Comparison of ENCODE assay signal across 19 cellular contexts in genomic region chr2:201275069-201275468, GRCh38. TPM values are rescaled to one million over a fixed set of nuclear protein-coding genes. Genes with fewer than 3 reads are reported as not detected.
DNase-seq lines count a peak whose midpoint lies in the region; ATAC-seq and TF ChIP-seq lines count a peak whose summit lies in the region.
"Had no signal": no experiment of that assay in that cellular context is flagged by ENCODE, and none has a peak within 500 bp of the region (broad histone marks: within the 10 kb centered on the region; RNA-seq: fewer than 3 reads in every experiment).

No MANE protein-coding gene starts in this region.

- H3K27me3 ChIP-seq in CD4-positive, CD25-positive, alpha-beta regulatory T cell (ENCODE audit: control insufficient read depth, insufficient read depth, low read length): no peaks in the 10 kb centered on the region

- no peaks in the 10 kb centered on the region for H3K9me3 Mint-ChIP-seq in activated CD8-positive, alpha-beta T cell treated with anti-CD3 and anti-CD28 coated beads for 36 hours
- H3K9me3 Mint-ChIP-seq in activated CD8-positive, alpha-beta T cell treated with anti-CD3 and anti-CD28 coated beads, Interleukin-2, amount 10 ng/mL, durations not matched to agents 7 days and 5 days (ENCODE audit: insufficient read depth): no peaks in the 10 kb centered on the region
- peaks cover 0 to 3% (median 0%) of the 10 kb centered on the region in 7 donors for H3K9me3 Mint-ChIP-seq in CD4-positive, CD25-positive, alpha-beta regulatory T cell
- no peaks in the 10 kb centered on the region for H3K9me3 Mint-ChIP-seq in activated CD4-positive, alpha-beta memory T cell treated with anti-CD3 and anti-CD28 coated beads for 36 hours
- no peaks in the 10 kb centered on the region for H3K9me3 Mint-ChIP-seq in naive B cell
- H3K9me3 Mint-ChIP-seq: CD14-positive monocyte, HFFc6 had no signal

- H3K36me3 ChIP-seq in CD4-positive, CD25-positive, alpha-beta regulatory T cell (ENCODE audit: control insufficient read depth, insufficient read depth, low read length): peaks cover 96% of the 10 kb centered on the region

- no peak overlapping the region for H3K27ac ChIP-seq in CD4-positive, CD25-positive, alpha-beta regulatory T cell (ENCODE audit: insufficient read depth, low read length, poor library complexity, severe bottlenecking)
- H3K27ac ChIP-seq: KMS-11 had no signal

- peaks cover 37% of the 10 kb centered on the region for H3K4me1 ChIP-seq in CD4-positive, CD25-positive, alpha-beta regulatory T cell (ENCODE audit: control insufficient read depth, insufficient read depth, low read length, poor library complexity, severe bottlenecking)

- DNase-seq in activated CD8-positive, alpha-beta T cell treated with anti-CD3 and anti-CD28 coated beads for 36 hours: no peak
- no peak for DNase-seq in activated CD8-positive, alpha-beta T cell treated with anti-CD3 and anti-CD28 coated beads, Interleukin-2, amount 10 ng/mL, durations not matched to agents 7 days and 5 days
- DNase-seq in CD4-positive, CD25-positive, alpha-beta regulatory T cell: no peak
- DNase-seq in activated CD4-positive, alpha-beta memory T cell treated with anti-CD3 and anti-CD28 coated beads for 36 hours: no peak
- DNase-seq in naive B cell: no peak
- DNase-seq in NCI-H748 treated with DMSO at 0.1 percent for 48 hours (lab: John Stamatoyannopoulos, UW): no peak
- DNase-seq in NCI-H146 treated with DMSO at 0.1 percent for 48 hours (lab: John Stamatoyannopoulos, UW; ENCODE audit: unreplicated experiment): no peak
- no peak for DNase-seq in RKO (ENCODE audit: low spot score)
- DNase-seq: GF-D8; GOT3; HFFc6; NCI-H1092; NCI-H1694; NCI-H345; NCI-H526 treated with DMSO at 0.1 percent for 48 hours; NK-92 treated with Interleukin-12 subunit alpha and Interleukin-12 subunit beta, amount 100 ng/mL, for 24 hours; OCI-M1 had no signal

- H3K36me3 Mint-ChIP-seq in activated CD8-positive, alpha-beta T cell treated with anti-CD3 and anti-CD28 coated beads for 36 hours (ENCODE audit: low read depth): peaks cover 71% of the 10 kb centered on the region
- peaks cover 82% of the 10 kb centered on the region for H3K36me3 Mint-ChIP-seq in activated CD8-positive, alpha-beta T cell treated with anti-CD3 and anti-CD28 coated beads, Interleukin-2, amount 10 ng/mL, durations not matched to agents 7 days and 5 days (ENCODE audit: low read depth)
- H3K36me3 Mint-ChIP-seq in CD4-positive, CD25-positive, alpha-beta regulatory T cell: peaks cover 74% of the 10 kb centered on the region
- H3K36me3 Mint-ChIP-seq in activated CD4-positive, alpha-beta memory T cell treated with anti-CD3 and anti-CD28 coated beads for 36 hours: peaks cover 77% of the 10 kb centered on the region
- peaks cover 23 to 39% of the 10 kb centered on the region in 2 donors for H3K36me3 Mint-ChIP-seq in naive B cell

- no peak for ATAC-seq in activated CD8-positive, alpha-beta T cell treated with anti-CD3 and anti-CD28 coated beads for 36 hours
- no peak for ATAC-seq in activated CD8-positive, alpha-beta T cell treated with anti-CD3 and anti-CD28 coated beads, Interleukin-2, amount 10 ng/mL, durations not matched to agents 7 days and 5 days
- no peak for ATAC-seq in CD4-positive, CD25-positive, alpha-beta regulatory T cell (ENCODE audit: low read depth in 2 of 2)
- no peak for ATAC-seq in naive B cell (ENCODE audit: low read depth in 2 of 2)

- no peak overlapping the region for H3K4me3 ChIP-seq in CD4-positive, CD25-positive, alpha-beta regulatory T cell (ENCODE audit: low read depth, low read length)

- TF ChIP-seq CTCF in activated CD8-positive, alpha-beta T cell treated with anti-CD3 and anti-CD28 coated beads for 36 hours (IDR thresholded peaks at IDR 0.05): no peak

- peaks cover 43% of the 10 kb centered on the region for H3K4me1 Mint-ChIP-seq in activated CD8-positive, alpha-beta T cell treated with anti-CD3 and anti-CD28 coated beads for 36 hours (ENCODE audit: low read depth)
- peaks cover 30% of the 10 kb centered on the region for H3K4me1 Mint-ChIP-seq in activated CD8-positive, alpha-beta T cell treated with anti-CD3 and anti-CD28 coated beads, Interleukin-2, amount 10 ng/mL, durations not matched to agents 7 days and 5 days (ENCODE audit: low read depth)
- peaks cover 21 to 70% (median 57%) of the 10 kb centered on the region in 4 donors for H3K4me1 Mint-ChIP-seq in CD4-positive, CD25-positive, alpha-beta regulatory T cell
- H3K4me1 Mint-ChIP-seq in activated CD4-positive, alpha-beta memory T cell treated with anti-CD3 and anti-CD28 coated beads for 36 hours (ENCODE audit: low read depth): peaks cover 62% of the 10 kb centered on the region
- H3K4me1 Mint-ChIP-seq in naive B cell: peaks cover 22 to 36% (median 34%) of the 10 kb centered on the region in 3 donors

- no peaks in the 10 kb centered on the region for H3K9me3 ChIP-seq in CD4-positive, CD25-positive, alpha-beta regulatory T cell (ENCODE audit: control insufficient read depth in 2 of 2, low read length in 2 of 2)

- no peaks in the 10 kb centered on the region for H3K27me3 Mint-ChIP-seq in activated CD8-positive, alpha-beta T cell treated with anti-CD3 and anti-CD28 coated beads for 36 hours
- no peaks in the 10 kb centered on the region for H3K27me3 Mint-ChIP-seq in activated CD8-positive, alpha-beta T cell treated with anti-CD3 and anti-CD28 coated beads, Interleukin-2, amount 10 ng/mL, durations not matched to agents 7 days and 5 days (ENCODE audit: low read depth)
- no peaks in the 10 kb centered on the region for H3K27me3 Mint-ChIP-seq in CD4-positive, CD25-positive, alpha-beta regulatory T cell
- H3K27me3 Mint-ChIP-seq in activated CD4-positive, alpha-beta memory T cell treated with anti-CD3 and anti-CD28 coated beads for 36 hours: no peaks in the 10 kb centered on the region
- no peaks in the 10 kb centered on the region for H3K27me3 Mint-ChIP-seq in naive B cell

- H3K4me3 Mint-ChIP-seq in activated CD8-positive, alpha-beta T cell treated with anti-CD3 and anti-CD28 coated beads for 36 hours: no peak overlapping the region
- H3K4me3 Mint-ChIP-seq in activated CD8-positive, alpha-beta T cell treated with anti-CD3 and anti-CD28 coated beads, Interleukin-2, amount 10 ng/mL, durations not matched to agents 7 days and 5 days: no peak overlapping the region
- H3K4me3 Mint-ChIP-seq in CD4-positive, CD25-positive, alpha-beta regulatory T cell: peak overlapping the region in 1 of 4 donors; percentile 55
- H3K4me3 Mint-ChIP-seq in activated CD4-positive, alpha-beta memory T cell treated with anti-CD3 and anti-CD28 coated beads for 36 hours: no peak overlapping the region
- no peak overlapping the region for H3K4me3 Mint-ChIP-seq in naive B cell
- H3K4me3 Mint-ChIP-seq: CD14-positive monocyte, HFFc6 had no signal

- POLR2A ChIA-PET in activated CD8-positive, alpha-beta T cell treated with anti-CD3 and anti-CD28 coated beads for 36 hours (lab: Charles Lee): interaction anchor here (1.1 to 1.7 kb wide), 2 partner anchors 10 kb away, joined by 3 to 5 read pairs; no protein-coding TSS in a partner anchor
- POLR2A ChIA-PET in activated CD8-positive, alpha-beta T cell treated with anti-CD3 and anti-CD28 coated beads, Interleukin-2, amount 10 ng/mL, durations not matched to agents 7 days and 5 days (lab: Charles Lee): interaction anchor here (0.8 kb wide), 1 partner anchor 15 kb away, joined by 4 read pairs; the partner anchor contains the start of gene CASP8
- POLR2A ChIA-PET in activated CD4-positive, alpha-beta memory T cell treated with anti-CD3 and anti-CD28 coated beads for 36 hours (lab: Charles Lee): no interaction called here

- intact Hi-C loops in activated CD8-positive, alpha-beta T cell treated with anti-CD3 and anti-CD28 coated beads for 36 hours (cut with micrococcal nuclease): no loop called here
- intact Hi-C loops in activated CD4-positive, alpha-beta memory T cell treated with anti-CD3 and anti-CD28 coated beads for 36 hours (cut with micrococcal nuclease): no loop called here

- CTCF ChIA-PET in activated CD8-positive, alpha-beta T cell treated with anti-CD3 and anti-CD28 coated beads for 36 hours (lab: Charles Lee): interaction anchor here (0.7 to 0.8 kb wide), 2 partner anchors 12 to 180 kb away, joined by 3 read pairs; no protein-coding TSS in a partner anchor
- CTCF ChIA-PET in activated CD8-positive, alpha-beta T cell treated with anti-CD3 and anti-CD28 coated beads, Interleukin-2, amount 10 ng/mL, durations not matched to agents 7 days and 5 days (lab: Charles Lee): interaction anchor here (0.8 to 2.4 kb wide), 5 partner anchors 13 to 130 kb away, joined by 3 to 6 read pairs (median 4); partner anchors contain the start of genes CASP10 and CASP8
- CTCF ChIA-PET in activated CD4-positive, alpha-beta memory T cell treated with anti-CD3 and anti-CD28 coated beads for 36 hours (lab: Charles Lee): interaction anchor here (2.5 to 2.6 kb wide), 2 partner anchors 43 to 89 kb away, joined by 11 to 14 read pairs; no protein-coding TSS in a partner anchor

- peak overlapping the region; percentile 9 for H3K27ac Mint-ChIP-seq in activated CD8-positive, alpha-beta T cell treated with anti-CD3 and anti-CD28 coated beads for 36 hours
- H3K27ac Mint-ChIP-seq in activated CD8-positive, alpha-beta T cell treated with anti-CD3 and anti-CD28 coated beads, Interleukin-2, amount 10 ng/mL, durations not matched to agents 7 days and 5 days: no peak overlapping the region
- H3K27ac Mint-ChIP-seq in CD4-positive, CD25-positive, alpha-beta regulatory T cell: peak overlapping the region in 2 of 3 donors; percentile 14 to 86
- peak overlapping the region; percentile 21 for H3K27ac Mint-ChIP-seq in activated CD4-positive, alpha-beta memory T cell treated with anti-CD3 and anti-CD28 coated beads for 36 hours
- peak overlapping the region; percentile 20 to 85 (median 50) for H3K27ac Mint-ChIP-seq in naive B cell
- H3K27ac Mint-ChIP-seq: HFFc6 had no signal

RNA-seq across cellular contexts. Expression of gene CASP8, which starts 14.7 kb away (rescaled TPM):
- total RNA-seq in activated CD8-positive, alpha-beta T cell treated with anti-CD3 and anti-CD28 coated beads for 36 hours: 10 to 100 TPM; 35.2 to 38.4 TPM
- 10 to 100 TPM; 62.7 to 63.2 TPM for total RNA-seq in activated CD8-positive, alpha-beta T cell treated with anti-CD3 and anti-CD28 coated beads, Interleukin-2, amount 10 ng/mL, durations not matched to agents 7 days and 5 days
- 254 TPM for total RNA-seq in CD4-positive, CD25-positive, alpha-beta regulatory T cell
- polyA plus RNA-seq in CD4-positive, CD25-positive, alpha-beta regulatory T cell: 100 to 1,000 TPM in 1 of 4 donors, 10 to 100 TPM in 3; 63.8 to 112 (median 94.1) TPM
- total RNA-seq in activated CD4-positive, alpha-beta memory T cell treated with anti-CD3 and anti-CD28 coated beads for 36 hours: 10 to 100 TPM; 55.9 to 56.3 TPM
- polyA plus RNA-seq in naive B cell (ENCODE audit: low read depth in 6 of 6): 10 to 100 TPM; 16.7 to 49.6 (median 31.2) TPM
